ENCODE assay signal across 1 cellular context in the genomic region with DNA sequence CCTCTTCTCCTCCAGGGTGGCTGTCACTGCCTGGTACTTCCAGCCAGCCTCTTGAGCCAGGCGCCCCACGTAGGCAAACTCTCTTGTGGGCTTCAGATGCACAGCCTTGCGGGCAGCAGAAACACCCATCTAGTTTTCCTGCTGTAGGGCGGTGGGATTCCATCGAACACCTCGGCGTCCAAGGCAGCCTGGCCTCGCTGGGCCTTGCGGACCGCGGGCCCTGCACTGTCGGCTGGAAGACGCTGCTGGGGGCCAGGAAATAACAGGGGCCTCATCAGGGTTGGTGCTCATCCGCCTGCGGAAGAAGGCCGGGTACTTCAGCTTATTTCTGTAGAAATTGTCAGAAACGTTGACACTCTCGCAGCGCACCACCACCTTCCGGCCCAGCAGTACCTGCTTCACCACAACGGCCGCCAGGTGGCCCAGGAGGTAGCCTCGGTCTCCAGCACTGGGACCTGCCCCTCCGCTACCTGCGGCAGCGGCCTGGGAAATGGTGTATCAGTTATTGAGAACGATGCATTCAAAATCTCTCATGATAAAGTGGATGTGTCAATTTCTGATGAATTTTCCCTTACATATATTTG.
TF ChIP-seq lines count a peak whose summit lies in the region.

No MANE protein-coding gene starts in this region.

TF ChIP-seq in GM23338, 12 proteins besides CTCF, POLR2A, EP300 and RAD21:
- no peak for TF ChIP-seq REST (IDR thresholded peaks at IDR 0.05; ENCODE audit: unreplicated experiment)
- TF ChIP-seq, protein P1, sequence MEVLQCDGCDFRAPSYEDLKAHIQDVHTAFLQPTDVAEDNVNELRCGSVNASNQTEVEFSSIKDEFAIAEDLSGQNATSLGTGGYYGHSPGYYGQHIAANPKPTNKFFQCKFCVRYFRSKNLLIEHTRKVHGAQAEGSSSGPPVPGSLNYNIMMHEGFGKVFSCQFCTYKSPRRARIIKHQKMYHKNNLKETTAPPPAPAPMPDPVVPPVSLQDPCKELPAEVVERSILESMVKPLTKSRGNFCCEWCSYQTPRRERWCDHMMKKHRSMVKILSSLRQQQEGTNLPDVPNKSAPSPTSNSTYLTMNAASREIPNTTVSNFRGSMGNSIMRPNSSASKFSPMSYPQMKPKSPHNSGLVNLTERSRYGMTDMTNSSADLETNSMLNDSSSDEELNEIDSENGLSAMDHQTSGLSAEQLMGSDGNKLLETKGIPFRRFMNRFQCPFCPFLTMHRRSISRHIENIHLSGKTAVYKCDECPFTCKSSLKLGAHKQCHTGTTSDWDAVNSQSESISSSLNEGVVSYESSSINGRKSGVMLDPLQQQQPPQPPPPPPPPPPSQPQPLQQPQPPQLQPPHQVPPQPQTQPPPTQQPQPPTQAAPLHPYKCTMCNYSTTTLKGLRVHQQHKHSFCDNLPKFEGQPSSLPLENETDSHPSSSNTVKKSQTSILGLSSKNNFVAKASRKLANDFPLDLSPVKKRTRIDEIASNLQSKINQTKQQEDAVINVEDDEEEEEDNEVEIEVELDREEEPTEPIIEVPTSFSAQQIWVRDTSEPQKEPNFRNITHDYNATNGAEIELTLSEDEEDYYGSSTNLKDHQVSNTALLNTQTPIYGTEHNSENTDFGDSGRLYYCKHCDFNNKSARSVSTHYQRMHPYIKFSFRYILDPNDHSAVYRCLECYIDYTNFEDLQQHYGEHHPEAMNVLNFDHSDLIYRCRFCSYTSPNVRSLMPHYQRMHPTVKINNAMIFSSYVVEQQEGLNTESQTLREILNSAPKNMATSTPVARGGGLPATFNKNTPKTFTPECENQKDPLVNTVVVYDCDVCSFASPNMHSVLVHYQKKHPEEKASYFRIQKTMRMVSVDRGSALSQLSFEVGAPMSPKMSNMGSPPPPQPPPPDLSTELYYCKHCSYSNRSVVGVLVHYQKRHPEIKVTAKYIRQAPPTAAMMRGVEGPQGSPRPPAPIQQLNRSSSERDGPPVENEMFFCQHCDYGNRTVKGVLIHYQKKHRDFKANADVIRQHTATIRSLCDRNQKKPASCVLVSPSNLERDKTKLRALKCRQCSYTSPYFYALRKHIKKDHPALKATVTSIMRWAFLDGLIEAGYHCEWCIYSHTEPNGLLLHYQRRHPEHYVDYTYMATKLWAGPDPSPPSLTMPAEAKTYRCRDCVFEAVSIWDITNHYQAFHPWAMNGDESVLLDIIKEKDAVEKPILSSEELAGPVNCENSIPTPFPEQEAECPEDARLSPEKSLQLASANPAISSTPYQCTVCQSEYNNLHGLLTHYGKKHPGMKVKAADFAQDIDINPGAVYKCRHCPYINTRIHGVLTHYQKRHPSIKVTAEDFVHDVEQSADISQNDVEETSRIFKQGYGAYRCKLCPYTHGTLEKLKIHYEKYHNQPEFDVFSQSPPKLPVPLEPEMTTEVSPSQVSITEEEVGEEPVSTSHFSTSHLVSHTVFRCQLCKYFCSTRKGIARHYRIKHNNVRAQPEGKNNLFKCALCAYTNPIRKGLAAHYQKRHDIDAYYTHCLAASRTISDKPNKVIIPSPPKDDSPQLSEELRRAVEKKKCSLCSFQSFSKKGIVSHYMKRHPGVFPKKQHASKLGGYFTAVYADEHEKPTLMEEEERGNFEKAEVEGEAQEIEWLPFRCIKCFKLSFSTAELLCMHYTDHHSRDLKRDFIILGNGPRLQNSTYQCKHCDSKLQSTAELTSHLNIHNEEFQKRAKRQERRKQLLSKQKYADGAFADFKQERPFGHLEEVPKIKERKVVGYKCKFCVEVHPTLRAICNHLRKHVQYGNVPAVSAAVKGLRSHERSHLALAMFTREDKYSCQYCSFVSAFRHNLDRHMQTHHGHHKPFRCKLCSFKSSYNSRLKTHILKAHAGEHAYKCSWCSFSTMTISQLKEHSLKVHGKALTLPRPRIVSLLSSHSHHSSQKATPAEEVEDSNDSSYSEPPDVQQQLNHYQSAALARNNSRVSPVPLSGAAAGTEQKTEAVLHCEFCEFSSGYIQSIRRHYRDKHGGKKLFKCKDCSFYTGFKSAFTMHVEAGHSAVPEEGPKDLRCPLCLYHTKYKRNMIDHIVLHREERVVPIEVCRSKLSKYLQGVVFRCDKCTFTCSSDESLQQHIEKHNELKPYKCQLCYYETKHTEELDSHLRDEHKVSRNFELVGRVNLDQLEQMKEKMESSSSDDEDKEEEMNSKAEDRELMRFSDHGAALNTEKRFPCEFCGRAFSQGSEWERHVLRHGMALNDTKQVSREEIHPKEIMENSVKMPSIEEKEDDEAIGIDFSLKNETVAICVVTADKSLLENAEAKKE (CRISPR knock-in tag; IDR thresholded peaks at IDR 0.05) = 0 out of 2 replicates have a peak, but pooled peaks have one; percentile 13
